Comparison of ENCODE assay signal across 14 cellular contexts in the genomic region with DNA sequence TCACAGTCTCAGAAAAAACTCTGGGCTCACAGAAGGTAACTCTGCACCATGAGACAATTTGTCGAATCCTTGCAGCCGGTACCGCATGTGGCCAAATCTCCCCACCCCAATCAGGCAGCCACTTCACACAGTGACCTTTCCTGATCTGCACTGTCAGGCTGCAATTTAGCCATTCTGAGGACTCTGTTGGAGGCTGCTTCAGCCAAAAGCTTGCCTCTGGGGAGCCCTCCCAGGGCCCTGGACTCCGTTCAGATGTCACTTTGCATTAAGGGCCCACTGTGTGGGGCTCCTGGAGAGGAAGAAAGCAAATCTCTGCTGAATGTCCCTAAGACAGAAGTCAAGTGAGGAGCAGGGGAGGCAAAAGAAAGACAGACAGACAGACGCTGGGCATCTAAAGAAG.
"Had no signal": no experiment of that assay in that cellular context is flagged by ENCODE, and none has a peak within 500 bp of the region (broad histone marks: within the 10 kb centered on the region; RNA-seq: fewer than 3 reads in every experiment).

No MANE protein-coding gene starts in this region.

- H3K27ac ChIP-seq: thoracic aorta had no signal

- H3K27ac Mint-ChIP-seq: activated naive CD4-positive, alpha-beta T cell treated with anti-CD3 and anti-CD28 coated beads for 36 hours; activated T-helper 17 cell treated with anti-CD3 and anti-CD28 coated beads, Interleukin-2, amount 50 U/mL, for 72 hours; natural killer cell; stimulated activated naive CD8-positive, alpha-beta T cell treated with anti-CD3 and anti-CD28 coated beads, Interleukin-15, amount 100 ng/mL, for 72 hours had no signal

- H3K4me3 Mint-ChIP-seq: activated naive CD4-positive, alpha-beta T cell treated with anti-CD3 and anti-CD28 coated beads for 36 hours; activated T-helper 17 cell treated with anti-CD3 and anti-CD28 coated beads, Interleukin-2, amount 50 U/mL, for 72 hours; natural killer cell; stimulated activated naive CD8-positive, alpha-beta T cell treated with anti-CD3 and anti-CD28 coated beads, Interleukin-15, amount 100 ng/mL, for 72 hours had no signal

- H3K4me3 ChIP-seq: mucosa of descending colon, thoracic aorta had no signal

- H3K9me3 ChIP-seq: mucosa of descending colon, thoracic aorta had no signal

- H3K27me3 Mint-ChIP-seq: activated T-helper 17 cell treated with anti-CD3 and anti-CD28 coated beads, Interleukin-2, amount 50 U/mL, for 72 hours; stimulated activated naive CD8-positive, alpha-beta T cell treated with anti-CD3 and anti-CD28 coated beads, Interleukin-15, amount 100 ng/mL, for 72 hours had no signal

- H3K36me3 ChIP-seq: thoracic aorta had no signal

- H3K36me3 Mint-ChIP-seq: natural killer cell had no signal

- DNase-seq: activated CD4-positive, alpha-beta T cell treated with anti-CD3 and anti-CD28 coated beads, Interleukin-2, amount 50 U/mL, for 1 hour; activated naive CD4-positive, alpha-beta T cell treated with anti-CD3 and anti-CD28 coated beads for 36 hours; activated T-cell treated with anti-CD3 and anti-CD28 coated beads for 4 hours; central memory CD4-positive, alpha-beta T cell; cortex of kidney; left colon; mammary epithelial cell; mucosa of descending colon; natural killer cell; stimulated activated CD4-positive, alpha-beta T cell treated with anti-CD3 and anti-CD28 coated beads, Interleukin-15, amount 100 ng/mL, for 24 hours; stimulated activated CD4-positive, alpha-beta T cell treated with anti-CD3 and anti-CD28 coated beads, Interleukin-4, amount 100 ng/mL, for 24 hours; stimulated activated naive CD8-positive, alpha-beta T cell treated with anti-CD3 and anti-CD28 coated beads, Interleukin-15, amount 100 ng/mL, for 72 hours had no signal

- H3K9me3 Mint-ChIP-seq: activated T-helper 17 cell treated with anti-CD3 and anti-CD28 coated beads, Interleukin-2, amount 50 U/mL, for 72 hours; natural killer cell had no signal
